24 cellular contexts compared by ENCODE assay signal in the genomic region with DNA sequence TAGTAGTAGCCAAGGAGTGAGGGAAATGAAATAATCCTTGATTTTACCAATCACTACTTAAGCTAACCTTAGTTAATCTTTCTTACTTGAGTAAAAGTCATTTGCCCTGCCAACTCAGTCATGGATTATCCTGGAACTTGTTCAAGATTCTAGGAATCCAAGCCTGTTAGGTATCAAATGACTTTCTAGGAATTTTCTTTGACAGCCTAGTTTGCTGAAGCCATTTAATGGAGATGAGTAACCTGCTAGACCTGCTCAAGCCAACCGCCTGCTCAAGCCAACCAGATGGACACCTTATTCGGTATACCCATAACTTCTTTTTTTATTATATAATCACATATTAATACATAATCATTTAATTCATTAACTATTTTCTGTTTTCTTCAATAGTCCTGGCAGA.
"Had no signal": no experiment of that assay in that cellular context is flagged by ENCODE, and none has a peak within 500 bp of the region (broad histone marks: within the 10 kb centered on the region; RNA-seq: fewer than 3 reads in every experiment).

No MANE protein-coding gene starts in this region.

- ATAC-seq: activated CD4-positive, alpha-beta T cell treated with anti-CD3 and anti-CD28 coated beads for 36 hours; activated T-helper 17 cell treated with anti-CD3 and anti-CD28 coated beads, Interleukin-2, amount 50 U/mL, for 72 hours had no signal

- H3K36me3 ChIP-seq: brain microvascular endothelial cell, SJSA1 had no signal

- H3K4me1 Mint-ChIP-seq: activated CD4-positive, alpha-beta memory T cell treated with anti-CD3 and anti-CD28 coated beads, Interleukin-2, amount 10 ng/mL, durations not matched to agents 7 days and 5 days; activated CD4-positive, alpha-beta T cell treated with anti-CD3 and anti-CD28 coated beads for 36 hours; activated T-helper 17 cell treated with anti-CD3 and anti-CD28 coated beads, Interleukin-2, amount 50 U/mL, for 72 hours had no signal

- H3K27me3 ChIP-seq: brain microvascular endothelial cell, SJSA1 had no signal

- DNase-seq: activated CD4-positive, alpha-beta memory T cell treated with anti-CD3 and anti-CD28 coated beads, Interleukin-2, amount 10 ng/mL, durations not matched to agents 7 days and 5 days; activated CD4-positive, alpha-beta T cell treated with anti-CD3 and anti-CD28 coated beads for 36 hours; activated CD4-positive, alpha-beta T cell treated with anti-CD3 and anti-CD28 coated beads, Interleukin-2, amount 50 U/mL, for 1 hour; activated gamma-delta T cell; activated naive CD4-positive, alpha-beta T cell treated with anti-CD3 and anti-CD28 coated beads for 36 hours; activated T-cell treated with anti-CD3 and anti-CD28 coated beads for 4 hours; activated T-cell treated with anti-CD3 and anti-CD28 coated beads, Interleukin-2, amount 50 U/mL, for 48 hours; brain microvascular endothelial cell; Kasumi-1; KBM-7; NCI-H1092; NCI-H1417; NCI-H1694; NCI-H2029; NCI-H2107; NCI-H2171 treated with DMSO at 0.1 percent for 48 hours; NCI-H226; NCI-H526 treated with DMSO at 0.1 percent for 48 hours; SHP77; T-helper 2 cell had no signal

- H3K9me3 Mint-ChIP-seq: activated CD4-positive, alpha-beta memory T cell treated with anti-CD3 and anti-CD28 coated beads, Interleukin-2, amount 10 ng/mL, durations not matched to agents 7 days and 5 days; activated naive CD4-positive, alpha-beta T cell treated with anti-CD3 and anti-CD28 coated beads for 36 hours; activated T-helper 17 cell treated with anti-CD3 and anti-CD28 coated beads, Interleukin-2, amount 50 U/mL, for 72 hours had no signal

- H3K27ac ChIP-seq: brain microvascular endothelial cell, SJSA1, VCaP had no signal

- H3K27me3 Mint-ChIP-seq: activated CD4-positive, alpha-beta memory T cell treated with anti-CD3 and anti-CD28 coated beads, Interleukin-2, amount 10 ng/mL, durations not matched to agents 7 days and 5 days; activated CD4-positive, alpha-beta T cell treated with anti-CD3 and anti-CD28 coated beads for 36 hours; activated naive CD8-positive, alpha-beta T cell; activated T-helper 17 cell treated with anti-CD3 and anti-CD28 coated beads, Interleukin-2, amount 50 U/mL, for 72 hours had no signal

- H3K9me3 ChIP-seq: SJSA1 had no signal

- H3K27ac Mint-ChIP-seq: activated CD4-positive, alpha-beta memory T cell treated with anti-CD3 and anti-CD28 coated beads, Interleukin-2, amount 10 ng/mL, durations not matched to agents 7 days and 5 days; activated CD4-positive, alpha-beta T cell treated with anti-CD3 and anti-CD28 coated beads for 36 hours; activated naive CD4-positive, alpha-beta T cell treated with anti-CD3 and anti-CD28 coated beads for 36 hours; activated naive CD8-positive, alpha-beta T cell; activated T-helper 17 cell treated with anti-CD3 and anti-CD28 coated beads, Interleukin-2, amount 50 U/mL, for 72 hours had no signal

- H3K4me3 ChIP-seq: SJSA1 had no signal

- H3K4me1 ChIP-seq: SJSA1 had no signal

- H3K4me3 Mint-ChIP-seq: activated CD4-positive, alpha-beta memory T cell treated with anti-CD3 and anti-CD28 coated beads, Interleukin-2, amount 10 ng/mL, durations not matched to agents 7 days and 5 days; activated CD4-positive, alpha-beta T cell treated with anti-CD3 and anti-CD28 coated beads for 36 hours; activated naive CD4-positive, alpha-beta T cell treated with anti-CD3 and anti-CD28 coated beads for 36 hours; activated naive CD8-positive, alpha-beta T cell; activated T-helper 17 cell treated with anti-CD3 and anti-CD28 coated beads, Interleukin-2, amount 50 U/mL, for 72 hours had no signal
